8 cellular contexts compared by ENCODE assay signal in genomic region chr3:50321146-50321843, GRCh38. TPM values are rescaled to one million over a fixed set of nuclear protein-coding genes. Genes with fewer than 3 reads are reported as not detected.
DNase-seq lines count a peak whose midpoint lies in the region; ATAC-seq and TF ChIP-seq lines count a peak whose summit lies in the region.

No MANE protein-coding gene starts in this region.

- peak; percentile 70 to 84 (median 76) for DNase-seq in CD8-positive, alpha-beta memory T cell
- peak; percentile 81 for DNase-seq in HK-2 (ENCODE audit: unreplicated experiment)
- DNase-seq in NT2/D1 (ENCODE audit: low read depth, low spot score), result peak; percentile 87
- DNase-seq in activated CD8-positive, alpha-beta memory T cell treated with anti-CD3 and anti-CD28 coated beads, Interleukin-2, amount 50 U/mL, for 24 hours (ENCODE audit: extremely low read depth), result peak; percentile 54
- peak; percentile 75 for DNase-seq in endothelial cell (ENCODE audit: low spot score)
- DNase-seq in midbrain (lab: John Stamatoyannopoulos, UW), result peak; percentile 93
- peak; percentile 63 to 68 for DNase-seq in stimulated activated CD8-positive, alpha-beta memory T cell treated with anti-CD3 and anti-CD28 coated beads, Interleukin-15, amount 100 ng/mL, for 4 hours (ENCODE audit: low read depth in 2 of 2)

- peak overlapping the region; percentile 99 for H3K9ac ChIP-seq in NT2/D1 (ENCODE audit: insufficient read length, low read depth)

- POLR2A ChIA-PET in CD8-positive, alpha-beta memory T cell (lab: Charles Lee), result interaction anchor here (0.5 to 2.3 kb wide), 4 partner anchors 16 to 76 kb away, joined by 4 to 9 read pairs (median 4); partner anchors contain the start of genes CYB561D2, HYAL3, NAA80 and NPRL2

- H3K4me3 Mint-ChIP-seq in CD8-positive, alpha-beta memory T cell, result peak overlapping the region; percentile 80 to 94 (median 87)
- peak overlapping the region; percentile 92 for H3K4me3 Mint-ChIP-seq in endothelial cell (ENCODE audit: unreplicated experiment)

- H3K27ac Mint-ChIP-seq in CD8-positive, alpha-beta memory T cell, result peak overlapping the region; percentile 78 to 98 (median 90)
- peak overlapping the region; percentile 48 for H3K27ac Mint-ChIP-seq in endothelial cell (ENCODE audit: unreplicated experiment)

- H3K36me3 Mint-ChIP-seq in CD8-positive, alpha-beta memory T cell, result peaks cover 0 to 18% (median 2%) of the 10 kb centered on the region in 3 donors
- peaks cover 36% of the 10 kb centered on the region for H3K36me3 Mint-ChIP-seq in endothelial cell (ENCODE audit: low read depth, unreplicated experiment)

- H3K27me3 ChIP-seq in CD8-positive, alpha-beta memory T cell (ENCODE audit: insufficient read depth, low read length, poor library complexity, severe bottlenecking), result no peaks in the 10 kb centered on the region
- no peaks in the 10 kb centered on the region for H3K27me3 ChIP-seq in NT2/D1 (ENCODE audit: insufficient read depth, insufficient read length)

- H3K4me1 Mint-ChIP-seq in CD8-positive, alpha-beta memory T cell, result peaks cover 37 to 61% (median 46%) of the 10 kb centered on the region in 3 donors
- H3K4me1 Mint-ChIP-seq in endothelial cell (ENCODE audit: unreplicated experiment), result peaks cover 52% of the 10 kb centered on the region

- H3K4me1 ChIP-seq in CD8-positive, alpha-beta memory T cell (ENCODE audit: insufficient read depth, low read length), result peaks cover 31% of the 10 kb centered on the region
- peaks cover 59% of the 10 kb centered on the region for H3K4me1 ChIP-seq in NT2/D1 (ENCODE audit: insufficient read depth, insufficient read length)

- H3K9me3 Mint-ChIP-seq in CD8-positive, alpha-beta memory T cell, result no peaks in the 10 kb centered on the region
- no peaks in the 10 kb centered on the region for H3K9me3 Mint-ChIP-seq in endothelial cell (ENCODE audit: unreplicated experiment)

- H3K9me3 ChIP-seq in CD8-positive, alpha-beta memory T cell (ENCODE audit: low read length), result no peaks in the 10 kb centered on the region
- no peaks in the 10 kb centered on the region for H3K9me3 ChIP-seq in NT2/D1 (ENCODE audit: insufficient read depth, low read length)

- peaks cover 0 to 3% of the 10 kb centered on the region in 2 donors for H3K27me3 Mint-ChIP-seq in CD8-positive, alpha-beta memory T cell
- peaks cover 26% of the 10 kb centered on the region for H3K27me3 Mint-ChIP-seq in endothelial cell (ENCODE audit: unreplicated experiment)

- H3K4me3 ChIP-seq in CD8-positive, alpha-beta memory T cell (ENCODE audit: low read length), result peak overlapping the region; percentile 91
- H3K4me3 ChIP-seq in NT2/D1 (ENCODE audit: insufficient read length, low read depth), result peak overlapping the region; percentile 87

- peak overlapping the region; percentile 88 for H3K27ac ChIP-seq in CD8-positive, alpha-beta memory T cell (ENCODE audit: low read depth, low read length)

- peak; percentile 88 for ATAC-seq in GM19463 (IDR thresholded peaks at IDR 0.05; ENCODE audit: unreplicated experiment)

- TF ChIP-seq CTCF in endothelial cell (IDR thresholded peaks at IDR 0.05; ENCODE audit: unreplicated experiment), result no peak

- peaks cover 4% of the 10 kb centered on the region for H3K36me3 ChIP-seq in CD8-positive, alpha-beta memory T cell (ENCODE audit: insufficient read depth, low read length)
- peaks cover 73% of the 10 kb centered on the region for H3K36me3 ChIP-seq in NT2/D1 (ENCODE audit: insufficient read depth, insufficient read length, low read length)

- CTCF ChIA-PET in CD8-positive, alpha-beta memory T cell (lab: Charles Lee), result interaction anchor here (1.4 to 2.0 kb wide), 6 partner anchors 11 to 29 kb away, joined by 3 to 9 read pairs (median 5); partner anchors contain the start of genes CYB561D2, HYAL3, NAA80 and NPRL2

RNA-seq across cellular contexts. Expression of gene HYAL2, which starts 1.2 kb away (rescaled TPM):
- total RNA-seq in CD8-positive, alpha-beta memory T cell, result 10 to 100 TPM; 13.7 to 13.9 TPM
- polyA plus RNA-seq in CD8-positive, alpha-beta memory T cell, result 10.8 TPM
- 214 TPM for total RNA-seq in endothelial cell (ENCODE audit: unreplicated experiment)

RNA-seq across cellular contexts. Expression of gene TUSC2, which starts 6.7 kb away (rescaled TPM):
- total RNA-seq in CD8-positive, alpha-beta memory T cell, result 10 to 100 TPM; 31.4 to 36.6 TPM
- 52.9 TPM for polyA plus RNA-seq in CD8-positive, alpha-beta memory T cell
- 36.4 TPM for total RNA-seq in endothelial cell (ENCODE audit: unreplicated experiment)

RNA-seq across cellular contexts. Expression of gene HYAL1, which starts 17.9 kb away (rescaled TPM):
- under 1 TPM in 1 of 2 experiments, not detected in 1; 0.13 TPM for total RNA-seq in CD8-positive, alpha-beta memory T cell
- polyA plus RNA-seq in CD8-positive, alpha-beta memory T cell, result 0.81 TPM
- 1.6 TPM for total RNA-seq in endothelial cell (ENCODE audit: unreplicated experiment)

RNA-seq across cellular contexts. Expression of gene RASSF1, which starts 19.3 kb away (rescaled TPM):
- total RNA-seq in CD8-positive, alpha-beta memory T cell, result 10 to 100 TPM; 70.8 to 71.9 TPM
- polyA plus RNA-seq in CD8-positive, alpha-beta memory T cell, result 152 TPM
- total RNA-seq in endothelial cell (ENCODE audit: unreplicated experiment), result 14.8 TPM

RNA-seq across cellular contexts. Expression of gene HYAL3, which starts 22.1 kb away (rescaled TPM):
- total RNA-seq in CD8-positive, alpha-beta memory T cell, result 1 to 10 TPM; 7.7 to 8.4 TPM
- 3.6 TPM for polyA plus RNA-seq in CD8-positive, alpha-beta memory T cell
- total RNA-seq in endothelial cell (ENCODE audit: unreplicated experiment), result 12.7 TPM

Comparison
In these comparisons a context has a peak if more than half of its experiments do, and no peak if none do; other contexts are left out.
1. Peak in every context shown above with its lines: DNase-seq, ATAC-seq, H3K4me3 ChIP-seq and H3K27ac ChIP-seq.
2. RNA of gene HYAL2, which starts 1.2 kb away (total RNA-seq): 214 TPM in endothelial cell (single experiment); 13.7 to 13.9 TPM in CD8-positive, alpha-beta memory T cell; every median in the first group is over 10 times any median in the second.